Comparison of ENCODE assay signal across 15 cellular contexts in the genomic region with DNA sequence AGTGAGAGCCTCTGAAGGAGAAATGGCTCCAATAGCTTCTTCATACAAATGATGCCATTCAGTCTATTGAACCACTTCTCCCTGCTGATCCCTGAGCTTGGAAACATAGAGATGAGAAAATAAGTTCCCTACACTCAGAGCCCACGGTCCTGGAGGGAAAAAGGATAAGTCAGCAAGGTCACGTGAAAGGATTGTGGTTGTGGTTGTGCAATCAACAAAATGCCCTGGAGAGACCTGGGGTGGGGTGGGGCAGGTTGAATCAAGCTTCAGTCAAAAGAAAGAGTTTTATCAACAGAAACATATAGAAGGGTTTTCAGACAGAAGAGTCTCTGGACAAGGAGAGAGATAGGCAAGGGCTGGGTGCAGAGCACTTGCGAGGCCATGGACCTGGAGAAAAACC. TPM values are rescaled to one million over a fixed set of nuclear protein-coding genes. Genes with fewer than 3 reads are reported as not detected.
DNase-seq lines count a peak whose midpoint lies in the region; ATAC-seq and TF ChIP-seq lines count a peak whose summit lies in the region.
"Had no signal": no experiment of that assay in that cellular context is flagged by ENCODE, and none has a peak within 500 bp of the region (broad histone marks: within the 10 kb centered on the region; RNA-seq: fewer than 3 reads in every experiment).

No MANE protein-coding gene starts in this region.

- peak; percentile 82 for ATAC-seq in esophagus mucosa
- ATAC-seq: gastrocnemius medialis; stimulated activated memory B cell treated with anti-CD40 and anti-IgM and Interleukin-4, amounts not matched to agents 10 μg/mL and 1 μg/mL and 100 μg/mL, for 72 hours had no signal

- no peak for TF ChIP-seq CTCF in GM10266 (IDR thresholded peaks at IDR 0.05; ENCODE audit: control insufficient read depth, insufficient read depth, low read depth, missing control alignments)

- DNase-seq in H4 (ENCODE audit: low spot score) = peak; percentile 53
- peak; percentile 83 for DNase-seq in RPMI7951 (ENCODE audit: low read depth)
- peak; percentile 6 for DNase-seq in renal cortical epithelial cell (ENCODE audit: low read depth)
- DNase-seq in GM10266 (ENCODE audit: extremely low spot score) = no peak
- DNase-seq in cerebellum (ENCODE audit: low spot score) = no peak
- no peak for DNase-seq in NCI-H2227 treated with DMSO at 0.1 percent for 48 hours (lab: John Stamatoyannopoulos, UW)
- no peak for DNase-seq in occipital lobe (lab: John Stamatoyannopoulos, UW)
- DNase-seq: NCI-H146; stimulated activated CD4-positive, alpha-beta T cell treated with anti-CD3 and anti-CD28 coated beads, Interleukin-15, amount 100 ng/mL, for 24 hours; tibial artery had no signal

RNA-seq across cellular contexts. Expression of a gene that starts 30.1 kb away (rescaled TPM):
- total RNA-seq in H4 (2014; rRNA removed; shearing (Covaris generic)) = 0.19 and 1.7 TPM in 2 replicates
- total RNA-seq in RPMI7951 (2014; rRNA removed; shearing (Covaris generic)) = 0.88 and 2.5 TPM in 2 replicates
- total RNA-seq in esophagus mucosa (0.12 TPM), renal cortical epithelial cell (not detected in 2 replicates), cerebellum (not detected), occipital lobe (0.16 TPM)
- total RNA-seq: activated T-helper 2 cell treated with anti-CD3 and anti-CD28 coated beads, Interferon-gamma antibody, Interleukin-2, Interleukin-4, amounts not matched to agents 10 μg/mL and 5 μg/mL and 100 μg/mL, durations not matched to agents 14 hours and 24 hours and 36 hours; cardiac muscle cell; gastrocnemius medialis had no signal

Comparison
In these comparisons a context has a peak if more than half of its experiments do, and no peak if none do; other contexts are left out.
1. DNase-seq: peak in H4 (single experiment), RPMI7951 (single experiment) and renal cortical epithelial cell (single experiment); none in GM10266 (single experiment), cerebellum (single experiment), NCI-H2227 treated with DMSO at 0.1 percent for 48 hours (single experiment) and occipital lobe (single experiment).